In genomic region chr12:116881325-116881866, GRCh38 we compare ENCODE assay signal across 1 cellular context.
TF ChIP-seq lines count a peak whose summit lies in the region.

Gene HRK, minus strand, starts transcription at chr12:116881441. Its CDS starts 134 bp downstream, at chr12:116881307.

TF ChIP-seq in HEK293, 187 proteins besides CTCF, POLR2A, EP300 and RAD21 (continued from another document and continues in another):
- TF ChIP-seq GLIS2 (tag by site-specific recombination; IDR thresholded peaks at IDR 0.05) (peak; percentile 82), ZNF510 (tag by site-specific recombination; IDR thresholded peaks at IDR 0.05; ENCODE audit: insufficient replicate concordance) (no peak), ZNF529 (tag by site-specific recombination; IDR thresholded peaks at IDR 0.05; ENCODE audit: insufficient replicate concordance) (no peak), ZNF169 (tag by site-specific recombination; IDR thresholded peaks at IDR 0.05) (no peak), SP2 (tag by site-specific recombination; IDR thresholded peaks at IDR 0.05) (no peak), ZNF121 (tag by site-specific recombination; IDR thresholded peaks at IDR 0.05) (no peak), ZNF221 (tag by site-specific recombination; IDR thresholded peaks at IDR 0.05; ENCODE audit: borderline replicate concordance) (no peak), ZFHX2 (tag by site-specific recombination; conservative IDR thresholded peaks at IDR 0.05) (no peak; the same call in 1 of the 2 replicates), MEIS1 (CRISPR knock-in tag; IDR thresholded peaks at IDR 0.05; ENCODE audit: borderline replicate concordance) (no peak; the same call in 1 of the 2 replicates), KLF9 (tag by site-specific recombination; IDR thresholded peaks at IDR 0.05; ENCODE audit: low read depth) (0 out of 2 replicates have a peak, but pooled peaks have one; percentile 34), ZNF777 (tag by site-specific recombination; IDR thresholded peaks at IDR 0.05; ENCODE audit: borderline replicate concordance) (no peak), YY2 (tag by site-specific recombination; IDR thresholded peaks at IDR 0.05) (no peak), ZBTB10 (tag by site-specific recombination; IDR thresholded peaks at IDR 0.05) (peak; percentile 75; the same call in 1 of the 2 replicates), ZNF138 (tag by site-specific recombination; IDR thresholded peaks at IDR 0.05; ENCODE audit: borderline replicate concordance) (no peak), ZNF239 (tag by site-specific recombination; IDR thresholded peaks at IDR 0.05) (no peak), ZBTB21 (tag by site-specific recombination; IDR thresholded peaks at IDR 0.05) (no peak), ZNF639 (tag by site-specific recombination; IDR thresholded peaks at IDR 0.05) (peak; percentile 50; the same call in 1 of the 2 replicates), PATZ1 (tag by site-specific recombination; IDR thresholded peaks at IDR 0.05) (peak; percentile 70), ZNF112 (tag by site-specific recombination; IDR thresholded peaks at IDR 0.05) (no peak), ZSCAN5A (tag by site-specific recombination; IDR thresholded peaks at IDR 0.05) (no peak), ZNF2 (tag by site-specific recombination; IDR thresholded peaks at IDR 0.05) (peak; percentile 51; the same call in 1 of the 2 replicates), ZBTB7A (tag by site-specific recombination; IDR thresholded peaks at IDR 0.05; ENCODE audit: low read depth) (no peak), ZNF561 (tag by site-specific recombination; IDR thresholded peaks at IDR 0.05; ENCODE audit: borderline replicate concordance) (no peak), ZNF214 (tag by site-specific recombination; IDR thresholded peaks at IDR 0.05; ENCODE audit: borderline replicate concordance) (no peak), ZNF571 (tag by site-specific recombination; IDR thresholded peaks at IDR 0.05) (no peak), ZNF610 (tag by site-specific recombination; IDR thresholded peaks at IDR 0.05; ENCODE audit: borderline replicate concordance) (no peak), ZBTB44 (tag by site-specific recombination; IDR thresholded peaks at IDR 0.05) (no peak; the same call in 1 of the 2 replicates), KLF10 (tag by site-specific recombination; IDR thresholded peaks at IDR 0.05) (0 out of 2 replicates have a peak, but pooled peaks have one; percentile 58), ZNF785 (tag by site-specific recombination; IDR thresholded peaks at IDR 0.05) (no peak), INSM2 (tag by site-specific recombination; IDR thresholded peaks at IDR 0.05) (no peak), ZNF10 (tag by site-specific recombination; IDR thresholded peaks at IDR 0.05) (no peak), ZNF19 (tag by site-specific recombination; IDR thresholded peaks at IDR 0.05; ENCODE audit: low read depth) (no peak), ZNF146 (tag by site-specific recombination; IDR thresholded peaks at IDR 0.05) (no peak), FEZF1 (tag by site-specific recombination; IDR thresholded peaks at IDR 0.05) (no peak), ZNF335 (tag by site-specific recombination; conservative IDR thresholded peaks at IDR 0.05) (peak; percentile 84), ZBTB49 (tag by site-specific recombination; IDR thresholded peaks at IDR 0.05; ENCODE audit: low read depth) (no peak), ZNF596 (tag by site-specific recombination; IDR thresholded peaks at IDR 0.05) (no peak), ZNF830 (tag by site-specific recombination; IDR thresholded peaks at IDR 0.05; ENCODE audit: low read depth) (no peak)
- TF ChIP-seq, protein P1, sequence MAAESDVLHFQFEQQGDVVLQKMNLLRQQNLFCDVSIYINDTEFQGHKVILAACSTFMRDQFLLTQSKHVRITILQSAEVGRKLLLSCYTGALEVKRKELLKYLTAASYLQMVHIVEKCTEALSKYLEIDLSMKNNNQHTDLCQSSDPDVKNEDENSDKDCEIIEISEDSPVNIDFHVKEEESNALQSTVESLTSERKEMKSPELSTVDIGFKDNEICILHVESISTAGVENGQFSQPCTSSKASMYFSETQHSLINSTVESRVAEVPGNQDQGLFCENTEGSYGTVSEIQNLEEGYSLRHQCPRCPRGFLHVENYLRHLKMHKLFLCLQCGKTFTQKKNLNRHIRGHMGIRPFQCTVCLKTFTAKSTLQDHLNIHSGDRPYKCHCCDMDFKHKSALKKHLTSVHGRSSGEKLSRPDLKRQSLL (tag by site-specific recombination; IDR thresholded peaks at IDR 0.05) = 0 out of 2 replicates have a peak, but pooled peaks have one; percentile 43
- TF ChIP-seq, protein P2, sequence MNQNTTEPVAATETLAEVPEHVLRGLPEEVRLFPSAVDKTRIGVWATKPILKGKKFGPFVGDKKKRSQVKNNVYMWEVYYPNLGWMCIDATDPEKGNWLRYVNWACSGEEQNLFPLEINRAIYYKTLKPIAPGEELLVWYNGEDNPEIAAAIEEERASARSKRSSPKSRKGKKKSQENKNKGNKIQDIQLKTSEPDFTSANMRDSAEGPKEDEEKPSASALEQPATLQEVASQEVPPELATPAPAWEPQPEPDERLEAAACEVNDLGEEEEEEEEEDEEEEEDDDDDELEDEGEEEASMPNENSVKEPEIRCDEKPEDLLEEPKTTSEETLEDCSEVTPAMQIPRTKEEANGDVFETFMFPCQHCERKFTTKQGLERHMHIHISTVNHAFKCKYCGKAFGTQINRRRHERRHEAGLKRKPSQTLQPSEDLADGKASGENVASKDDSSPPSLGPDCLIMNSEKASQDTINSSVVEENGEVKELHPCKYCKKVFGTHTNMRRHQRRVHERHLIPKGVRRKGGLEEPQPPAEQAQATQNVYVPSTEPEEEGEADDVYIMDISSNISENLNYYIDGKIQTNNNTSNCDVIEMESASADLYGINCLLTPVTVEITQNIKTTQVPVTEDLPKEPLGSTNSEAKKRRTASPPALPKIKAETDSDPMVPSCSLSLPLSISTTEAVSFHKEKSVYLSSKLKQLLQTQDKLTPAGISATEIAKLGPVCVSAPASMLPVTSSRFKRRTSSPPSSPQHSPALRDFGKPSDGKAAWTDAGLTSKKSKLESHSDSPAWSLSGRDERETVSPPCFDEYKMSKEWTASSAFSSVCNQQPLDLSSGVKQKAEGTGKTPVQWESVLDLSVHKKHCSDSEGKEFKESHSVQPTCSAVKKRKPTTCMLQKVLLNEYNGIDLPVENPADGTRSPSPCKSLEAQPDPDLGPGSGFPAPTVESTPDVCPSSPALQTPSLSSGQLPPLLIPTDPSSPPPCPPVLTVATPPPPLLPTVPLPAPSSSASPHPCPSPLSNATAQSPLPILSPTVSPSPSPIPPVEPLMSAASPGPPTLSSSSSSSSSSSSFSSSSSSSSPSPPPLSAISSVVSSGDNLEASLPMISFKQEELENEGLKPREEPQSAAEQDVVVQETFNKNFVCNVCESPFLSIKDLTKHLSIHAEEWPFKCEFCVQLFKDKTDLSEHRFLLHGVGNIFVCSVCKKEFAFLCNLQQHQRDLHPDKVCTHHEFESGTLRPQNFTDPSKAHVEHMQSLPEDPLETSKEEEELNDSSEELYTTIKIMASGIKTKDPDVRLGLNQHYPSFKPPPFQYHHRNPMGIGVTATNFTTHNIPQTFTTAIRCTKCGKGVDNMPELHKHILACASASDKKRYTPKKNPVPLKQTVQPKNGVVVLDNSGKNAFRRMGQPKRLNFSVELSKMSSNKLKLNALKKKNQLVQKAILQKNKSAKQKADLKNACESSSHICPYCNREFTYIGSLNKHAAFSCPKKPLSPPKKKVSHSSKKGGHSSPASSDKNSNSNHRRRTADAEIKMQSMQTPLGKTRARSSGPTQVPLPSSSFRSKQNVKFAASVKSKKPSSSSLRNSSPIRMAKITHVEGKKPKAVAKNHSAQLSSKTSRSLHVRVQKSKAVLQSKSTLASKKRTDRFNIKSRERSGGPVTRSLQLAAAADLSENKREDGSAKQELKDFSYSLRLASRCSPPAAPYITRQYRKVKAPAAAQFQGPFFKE (tag by site-specific recombination; IDR thresholded peaks at IDR 0.05; ENCODE audit: borderline replicate concordance) = no peak
